ENCODE assay signal across 15 cellular contexts in genomic region chr1:94193128-94193527, GRCh38. TPM values are rescaled to one million over a fixed set of nuclear protein-coding genes. Genes with fewer than 3 reads are reported as not detected.
"Had no signal": no experiment of that assay in that cellular context is flagged by ENCODE, and none has a peak within 500 bp of the region (broad histone marks: within the 10 kb centered on the region; RNA-seq: fewer than 3 reads in every experiment).

No MANE protein-coding gene starts in this region.

- ATAC-seq: left colon; mucosa of descending colon; naive thymus-derived CD8-positive, alpha-beta T cell; right cardiac atrium; stimulated activated naive CD8-positive, alpha-beta T cell treated with anti-CD3 and anti-CD28 coated beads, Interleukin-15, Interleukin-2, amounts not matched to agents 100 U/mL and 50 U/mL, for 24 hours; upper lobe of right lung had no signal

- H3K9me3 ChIP-seq: esophagus squamous epithelium, mucosa of descending colon, ovary, tibial artery, upper lobe of right lung, vagina had no signal

- H3K36me3 ChIP-seq: ovary, vagina had no signal

- H3K4me3 ChIP-seq: esophagus squamous epithelium, mucosa of descending colon, ovary, tibial artery, upper lobe of right lung, vagina had no signal

- DNase-seq: esophagus squamous epithelium; foreskin fibroblast; immature natural killer cell; left colon; mesendoderm; mucosa of descending colon; naive thymus-derived CD8-positive, alpha-beta T cell; ovary; right cardiac atrium; small intestine; stimulated activated CD4-positive, alpha-beta T cell treated with anti-CD3 and anti-CD28 coated beads, Interleukin-2, amount 100 ng/mL, for 48 hours; stimulated activated naive CD8-positive, alpha-beta T cell treated with anti-CD3 and anti-CD28 coated beads, Interleukin-15, Interleukin-2, amounts not matched to agents 100 U/mL and 50 U/mL, for 24 hours; tibial artery; upper lobe of right lung had no signal

- FAIRE-seq: small intestine had no signal

- H3K4me1 ChIP-seq: esophagus squamous epithelium, upper lobe of right lung, vagina had no signal

- H3K27ac ChIP-seq: esophagus squamous epithelium, ovary, upper lobe of right lung, vagina had no signal

- H3K27me3 ChIP-seq: esophagus squamous epithelium, ovary, tibial artery, upper lobe of right lung, vagina had no signal

RNA-seq across cellular contexts. Expression of gene ARHGAP29, which starts 44.3 kb away (rescaled TPM):
- total RNA-seq: naive thymus-derived CD8-positive, alpha-beta T cell had no signal
- polyA plus RNA-seq: immature natural killer cell; naive thymus-derived CD8-positive, alpha-beta T cell had no signal
